Comparison of ENCODE assay signal across 11 cellular contexts in the genomic region with DNA sequence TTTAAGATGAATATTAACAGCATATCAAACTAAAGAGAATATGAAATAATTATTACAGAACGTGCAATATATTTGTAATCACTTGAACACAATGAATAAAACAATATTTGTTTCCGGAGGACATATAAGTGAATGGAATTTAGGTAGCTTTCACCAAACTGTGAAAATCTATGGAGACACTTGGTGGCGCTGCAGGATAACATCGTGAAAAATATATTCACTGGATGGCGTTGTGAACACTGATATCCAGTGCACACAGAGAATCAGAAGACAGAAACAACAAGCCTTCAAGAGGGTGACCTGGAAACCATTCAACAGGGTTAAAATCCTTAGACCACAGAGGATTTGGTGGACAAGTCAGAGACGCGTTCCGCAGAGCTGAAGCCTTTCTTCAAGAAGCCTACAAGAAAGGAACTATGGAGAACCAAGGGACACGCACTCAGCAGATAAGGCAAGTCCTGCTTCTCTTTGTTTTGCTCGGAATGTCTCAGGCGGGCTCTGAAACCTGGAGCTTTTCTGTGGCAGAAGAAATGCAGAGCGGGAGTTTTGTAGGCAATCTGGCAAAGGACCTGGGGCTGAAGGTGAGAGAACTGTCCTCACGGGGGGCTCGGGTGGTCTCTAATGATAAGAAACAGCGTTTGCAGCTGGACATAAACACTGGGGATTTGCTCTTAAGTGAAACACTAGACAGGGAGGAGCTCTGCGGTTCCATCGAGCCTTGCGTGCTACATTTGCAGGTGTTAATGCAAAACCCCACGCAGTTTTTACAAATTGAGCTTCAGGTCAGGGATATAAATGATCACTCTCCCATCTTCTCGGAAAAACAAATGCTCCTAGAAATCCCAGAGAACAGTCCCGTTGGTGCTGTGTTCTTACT. TPM values are rescaled to one million over a fixed set of nuclear protein-coding genes. Genes with fewer than 3 reads are reported as not detected.
DNase-seq lines count a peak whose midpoint lies in the region; ATAC-seq and TF ChIP-seq lines count a peak whose summit lies in the region.
"Had no signal": no experiment of that assay in that cellular context is flagged by ENCODE, and none has a peak within 500 bp of the region (broad histone marks: within the 10 kb centered on the region; RNA-seq: fewer than 3 reads in every experiment).

A gene (plus strand): TSS at position 269 of the 877 bp plus-strand sequence. CDS start 148 bp downstream, at position 417.

- ATAC-seq in GM21367 (IDR thresholded peaks at IDR 0.05; ENCODE audit: unreplicated experiment) (no peak), GM18520 (IDR thresholded peaks at IDR 0.05; ENCODE audit: unreplicated experiment) (no peak)
- no peak for ATAC-seq in activated naive CD8-positive, alpha-beta T cell treated with anti-CD3 and anti-CD28 coated beads, Interleukin-2, amount 50 U/mL, for 24 hours
- ATAC-seq: stimulated activated naive CD8-positive, alpha-beta T cell treated with anti-CD3 and anti-CD28 coated beads, Interleukin-15, Interleukin-2, amounts not matched to agents 100 U/mL and 50 U/mL, for 24 hours had no signal

- H3K4ac ChIP-seq in H9 (ENCODE audit: low read depth, low read length), result no peak within 1 kb of the TSS

- peaks cover 2% of the 10 kb centered on the region; the same call in 1 of the 2 replicates for H3K27me3 Mint-ChIP-seq in H9 (ENCODE audit: low read depth)
- H3K27me3 Mint-ChIP-seq in activated naive CD8-positive, alpha-beta T cell treated with anti-CD3 and anti-CD28 coated beads, Interleukin-2, amount 50 U/mL, for 24 hours, result peaks cover 38% of the 10 kb centered on the region

- no peak within 1 kb of the TSS for H2BK12ac ChIP-seq in H9 (ENCODE audit: insufficient read length, low read depth, low read length)

- no peak within 1 kb of the TSS for H3K14ac ChIP-seq in H9 (ENCODE audit: insufficient read depth, low read length)

- no peaks in the 10 kb centered on the region for H3K79me2 ChIP-seq in H9 (ENCODE audit: insufficient read depth, low read length)

- H3K9ac ChIP-seq in H9 (ENCODE audit: extremely low read depth, insufficient read length, low read length) (no peak within 1 kb of the TSS), NT2/D1 (ENCODE audit: insufficient read length, low read depth) (no peak within 1 kb of the TSS)

- H2BK120ac ChIP-seq in H9 (ENCODE audit: low read depth, low read length, poor library complexity, severe bottlenecking), result no peak within 1 kb of the TSS

- no peak within 1 kb of the TSS for H3K56ac ChIP-seq in H9 (ENCODE audit: insufficient read length, low read depth, low read length)

- no peak within 1 kb of the TSS for H2BK5ac ChIP-seq in H9 (ENCODE audit: insufficient read length, low read length)

- no peak within 1 kb of the TSS for H3T11ph ChIP-seq in H9 (ENCODE audit: low read length)

- H3K23me2 ChIP-seq in H9 (ENCODE audit: insufficient read length, low read depth, low read length, poor library complexity, severe bottlenecking), result no peaks in the 10 kb centered on the region

- H3K27me3 ChIP-seq in H9 (ENCODE audit: insufficient read depth, low read length), result no peaks in the 10 kb centered on the region
- peaks cover 6% of the 10 kb centered on the region for H3K27me3 ChIP-seq in NT2/D1 (ENCODE audit: insufficient read depth, insufficient read length)

- peak within 1 kb of the TSS in 1 of 3 experiments; percentile 90; a peak in 2 of 7 replicates for H3K27ac Mint-ChIP-seq in H9
- H3K27ac Mint-ChIP-seq in activated naive CD8-positive, alpha-beta T cell treated with anti-CD3 and anti-CD28 coated beads, Interleukin-2, amount 50 U/mL, for 24 hours, result no peak within 1 kb of the TSS

- H3K9me3 ChIP-seq in H9 (ENCODE audit: control insufficient read depth, low read depth, low read length) (no peaks in the 10 kb centered on the region), NT2/D1 (ENCODE audit: insufficient read depth, low read length) (peaks cover 15% of the 10 kb centered on the region)

- peak; percentile 89 for TF ChIP-seq CTCF in 22Rv1 (IDR thresholded peaks at IDR 0.05)
- peak; percentile 79 for TF ChIP-seq CTCF in H9 (conservative IDR thresholded peaks at IDR 0.05)

- no peak within 1 kb of the TSS for H2BK15ac ChIP-seq in H9 (ENCODE audit: low read depth, low read length)

- H4K5ac ChIP-seq in H9 (ENCODE audit: insufficient read length, low read depth, low read length), result no peak within 1 kb of the TSS

- no peak within 1 kb of the TSS; the same call in 1 of the 2 replicates for H3K27ac ChIP-seq in 22Rv1
- no peak within 1 kb of the TSS for H3K27ac ChIP-seq in H9 (ENCODE audit: insufficient read length, low read depth, low read length)

- no peak within 1 kb of the TSS for H4K91ac ChIP-seq in H9 (ENCODE audit: insufficient read length, low read depth, low read length)

- no peak within 1 kb of the TSS for H2BK20ac ChIP-seq in H9 (ENCODE audit: low read depth, low read length, poor library complexity, severe bottlenecking)

- H4K8ac ChIP-seq in H9 (replicated peaks; ENCODE audit: insufficient read length, low read depth, low read length), result no peak within 1 kb of the TSS

- H3K23ac ChIP-seq in H9 (ENCODE audit: insufficient read length, low read depth, low read length), result no peak within 1 kb of the TSS

- H3K18ac ChIP-seq in H9 (ENCODE audit: insufficient read length, low read depth, low read length), result no peak within 1 kb of the TSS

- H2AK5ac ChIP-seq in H9 (ENCODE audit: insufficient read length, low read length), result no peak within 1 kb of the TSS

- H3K79me1 ChIP-seq in H9 (ENCODE audit: insufficient read depth, low read depth, low read length, poor library complexity, severe bottlenecking), result no peaks in the 10 kb centered on the region

- peaks cover 0 to 7% of the 10 kb centered on the region in 2 experiments; a peak in 1 of 4 replicates for H3K4me1 Mint-ChIP-seq in H9
- H3K4me1 Mint-ChIP-seq in activated naive CD8-positive, alpha-beta T cell treated with anti-CD3 and anti-CD28 coated beads, Interleukin-2, amount 50 U/mL, for 24 hours, result no peaks in the 10 kb centered on the region

- H3K4me1 ChIP-seq in H9 (ENCODE audit: insufficient read depth, low read length) (no peaks in the 10 kb centered on the region), NT2/D1 (ENCODE audit: insufficient read depth, insufficient read length) (no peaks in the 10 kb centered on the region)

- H3K4me3 ChIP-seq in NT2/D1 (ENCODE audit: insufficient read length, low read depth), result no peak within 1 kb of the TSS

- no peaks in the 10 kb centered on the region for H3K36me3 ChIP-seq in NT2/D1 (ENCODE audit: insufficient read depth, insufficient read length, low read length)

- H3K9me3 Mint-ChIP-seq in H9, result peaks cover 31 to 36% of the 10 kb centered on the region in 2 experiments
- peaks cover 43% of the 10 kb centered on the region for H3K9me3 Mint-ChIP-seq in activated naive CD8-positive, alpha-beta T cell treated with anti-CD3 and anti-CD28 coated beads, Interleukin-2, amount 50 U/mL, for 24 hours

- H3K36me3 Mint-ChIP-seq in H9 (ENCODE audit: insufficient read depth in 1 of 3, low read depth in 3 of 3), result peaks cover 7 to 23% (median 8%) of the 10 kb centered on the region in 3 experiments; a peak in 6 of 7 replicates
- H3K36me3 Mint-ChIP-seq in activated naive CD8-positive, alpha-beta T cell treated with anti-CD3 and anti-CD28 coated beads, Interleukin-2, amount 50 U/mL, for 24 hours (ENCODE audit: low read depth), result peaks cover 16% of the 10 kb centered on the region

- peak within 1 kb of the TSS; percentile 7 for H2AFZ ChIP-seq in H9 (ENCODE audit: low read length)

- no peak within 1 kb of the TSS for H3K4me2 ChIP-seq in H9 (ENCODE audit: insufficient read depth, insufficient read length, low read length)

- peak within 1 kb of the TSS; percentile 49 to 64; a peak in 3 of 5 replicates for H3K4me3 Mint-ChIP-seq in H9
- H3K4me3 Mint-ChIP-seq in activated naive CD8-positive, alpha-beta T cell treated with anti-CD3 and anti-CD28 coated beads, Interleukin-2, amount 50 U/mL, for 24 hours, result no peak within 1 kb of the TSS

- H4K20me1 ChIP-seq in H9 (ENCODE audit: control insufficient read depth, insufficient read depth, insufficient read length), result no peaks in the 10 kb centered on the region

- DNase-seq in H9 (no peak), NT2/D1 (ENCODE audit: low read depth, low spot score) (peak; percentile 6), glomerular visceral epithelial cell (ENCODE audit: extremely low spot score) (peak; percentile 40), retina (no peak)
- no peak for DNase-seq in activated naive CD8-positive, alpha-beta T cell treated with anti-CD3 and anti-CD28 coated beads, Interleukin-2, amount 50 U/mL, for 24 hours
- DNase-seq: erythroblast; NCI-H1417 treated with DMSO at 0.1 percent for 48 hours; stimulated activated naive CD8-positive, alpha-beta T cell treated with anti-CD3 and anti-CD28 coated beads, Interleukin-15, Interleukin-2, amounts not matched to agents 100 U/mL and 50 U/mL, for 24 hours had no signal

- no CpG with 5 or more reads among the region's 21 CpGs for WGBS in H9 (ENCODE audit: extremely low coverage, insufficient read length, low lambda C conversion rate)

RNA-seq across cellular contexts. Expression of the gene that starts here (rescaled TPM):
- 1.9 and 2.0 TPM in 2 replicates for total RNA-seq in H9 (2021)

Comparison
In these comparisons a context has a peak if more than half of its experiments do, and no peak if none do; other contexts are left out.
1. DNase-seq: peak in NT2/D1 (single experiment) and glomerular visceral epithelial cell (single experiment); none in H9 (single experiment), retina (single experiment) and activated naive CD8-positive, alpha-beta T cell treated with anti-CD3 and anti-CD28 coated beads, Interleukin-2, amount 50 U/mL, for 24 hours (single experiment).